19 cellular contexts compared by ENCODE assay signal in the genomic region with DNA sequence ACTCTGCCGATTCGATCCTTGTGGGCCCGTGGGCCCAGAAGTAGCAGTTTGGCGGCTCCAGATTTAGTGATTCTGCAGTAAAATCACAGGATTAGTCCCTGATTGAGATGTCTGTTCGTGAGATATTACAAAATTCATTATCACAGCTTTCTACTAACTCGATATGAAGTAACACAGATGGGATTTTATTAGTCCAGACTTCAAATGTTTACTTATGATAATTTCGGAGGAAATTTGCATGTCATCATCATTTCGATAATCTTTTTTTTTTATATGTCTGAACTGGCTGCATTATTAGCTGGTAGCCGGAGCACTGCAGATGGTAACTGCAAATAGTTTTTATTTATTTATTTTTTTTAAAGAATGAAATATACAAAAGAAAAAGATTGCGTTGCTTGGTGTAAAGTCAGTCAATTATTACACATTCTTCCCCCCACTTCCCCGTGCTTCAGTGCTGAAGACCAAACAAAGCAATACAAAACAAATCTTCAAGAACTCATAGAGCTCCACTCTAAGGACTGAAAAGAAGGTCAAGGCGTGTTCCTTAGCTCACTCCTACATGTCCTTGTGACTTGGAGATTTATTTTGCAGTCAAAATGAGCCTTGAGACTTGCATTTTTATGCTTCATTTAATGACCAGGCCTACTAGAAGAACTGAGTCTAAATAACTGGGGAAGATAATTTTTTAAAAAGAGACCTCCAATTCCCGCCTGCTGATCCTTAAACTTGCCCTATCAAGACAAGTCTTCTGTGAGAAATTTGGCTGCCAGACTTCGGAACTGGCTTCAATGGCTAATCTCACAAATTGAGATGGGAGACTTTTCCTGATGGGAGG. TPM values are rescaled to one million over a fixed set of nuclear protein-coding genes. Genes with fewer than 3 reads are reported as not detected.
A peak's percentile ranks its signal among the peaks of the same experiment; 100 is the strongest.
DNase-seq lines count a peak whose midpoint lies in the region; ATAC-seq and TF ChIP-seq lines count a peak whose summit lies in the region.
"Had no signal": no experiment of that assay in that cellular context is flagged by ENCODE, and none has a peak within 500 bp of the region (broad histone marks: within the 10 kb centered on the region; RNA-seq: fewer than 3 reads in every experiment).

No MANE protein-coding gene starts in this region.

- no TSS peak for BruUV-seq in Caco-2 (replicated peaks; lab: Mats Ljungman, UMichigan)

- H3K9me3 ChIP-seq in Caco-2, result no peaks in the 10 kb centered on the region
- H3K9me3 ChIP-seq: breast epithelium, transverse colon had no signal

- DNase-seq in Caco-2 (no peak), LHCN-M2 (ENCODE audit: low read depth) (peak; percentile 64), foreskin fibroblast (no peak), neural crest cell (ENCODE audit: low read depth, low spot score) (no peak), head of caudate nucleus (no peak), MV-4-11 (lab: John Stamatoyannopoulos, UW) (no peak), nucleus accumbens (lab: John Stamatoyannopoulos, UW) (no peak)
- DNase-seq: CD8-positive, alpha-beta T cell; NCI-H1436; NCI-H226; transverse colon had no signal

- peaks cover 70% of the 10 kb centered on the region for H3K36me3 Mint-ChIP-seq in Caco-2 (ENCODE audit: insufficient read depth, unreplicated experiment)
- H3K36me3 Mint-ChIP-seq in neural crest cell (ENCODE audit: low read depth), result peaks cover 3% of the 10 kb centered on the region
- H3K36me3 Mint-ChIP-seq: CD8-positive, alpha-beta T cell had no signal

- H3K27me3 ChIP-seq in Caco-2 (replicated peaks; ENCODE audit: control insufficient read depth, insufficient read depth, low read length), result no peaks in the 10 kb centered on the region

- H3K4me1 Mint-ChIP-seq in Caco-2 (ENCODE audit: low read depth, unreplicated experiment) (peaks cover 13% of the 10 kb centered on the region), neural crest cell (peaks cover 26% of the 10 kb centered on the region)

- no peaks in the 10 kb centered on the region for H3K9me3 Mint-ChIP-seq in Caco-2 (ENCODE audit: unreplicated experiment)
- no peaks in the 10 kb centered on the region for H3K9me3 Mint-ChIP-seq in neural crest cell
- H3K9me3 Mint-ChIP-seq: CD8-positive, alpha-beta T cell; stimulated activated effector memory CD8-positive, alpha-beta T cell treated with anti-CD3 and anti-CD28 coated beads, Interleukin-12 subunit alpha, Interleukin-12 subunit beta, amount 100 ng/mL, for 72 hours had no signal

- H3K27ac Mint-ChIP-seq in Caco-2 (ENCODE audit: unreplicated experiment) (peak overlapping the region; percentile 33), neural crest cell (ENCODE audit: unreplicated experiment) (no peak overlapping the region)
- H3K27ac Mint-ChIP-seq: CD8-positive, alpha-beta T cell; stimulated activated effector memory CD8-positive, alpha-beta T cell treated with anti-CD3 and anti-CD28 coated beads, Interleukin-12 subunit alpha, Interleukin-12 subunit beta, amount 100 ng/mL, for 72 hours had no signal

- CTCF ChIA-PET in Caco-2 (lab: Charles Lee), result interaction anchor here (0.6 kb wide), 1 partner anchor 13 kb away, joined by 3 read pairs; no protein-coding TSS in a partner anchor

- H3K36me3 ChIP-seq in Caco-2 (ENCODE audit: control insufficient read depth, insufficient read depth, low read length), result peaks cover 9% of the 10 kb centered on the region
- H3K36me3 ChIP-seq: breast epithelium, transverse colon had no signal

- no peak for TF ChIP-seq CTCF in Caco-2 (IDR thresholded peaks at IDR 0.05; ENCODE audit: insufficient read depth in 1 of 2, low read depth in 1 of 2, low read length in 1 of 2, severe bottlenecking in 1 of 2, unreplicated experiment in 1 of 2)
- no peak for TF ChIP-seq CTCF in foreskin fibroblast (IDR thresholded peaks at IDR 0.05; ENCODE audit: low read depth, low read length)
- TF ChIP-seq CTCF in neural crest cell (conservative IDR thresholded peaks at IDR 0.05), result no peak

- H3K4me3 Mint-ChIP-seq in Caco-2 (ENCODE audit: unreplicated experiment) (peak overlapping the region; percentile 88), neural crest cell (peak overlapping the region; percentile 29)
- H3K4me3 Mint-ChIP-seq: activated CD4-positive, alpha-beta T cell treated with anti-CD3 and anti-CD28 coated beads, Interleukin-2, amount 10 ng/mL, durations not matched to agents 24 days and 14 days; CD8-positive, alpha-beta T cell; stimulated activated effector memory CD8-positive, alpha-beta T cell treated with anti-CD3 and anti-CD28 coated beads, Interleukin-12 subunit alpha, Interleukin-12 subunit beta, amount 100 ng/mL, for 72 hours had no signal

- ATAC-seq in HG03442 (IDR thresholded peaks at IDR 0.05; ENCODE audit: unreplicated experiment), result no peak
- ATAC-seq: activated naive CD4-positive, alpha-beta T cell treated with anti-CD3 and anti-CD28 coated beads, Interleukin-2, amount 50 U/mL, for 72 hours; CD8-positive, alpha-beta T cell; K562; Right ventricle myocardium inferior; stimulated activated effector memory CD8-positive, alpha-beta T cell treated with anti-CD3 and anti-CD28 coated beads, Interleukin-12 subunit alpha, Interleukin-12 subunit beta, amount 100 ng/mL, for 72 hours had no signal

- H3K4me3 ChIP-seq in Caco-2 (ENCODE audit: low read depth, low read length) (peak overlapping the region; percentile 73), foreskin fibroblast (ENCODE audit: low read depth in 1 of 2, low read length in 2 of 2) (peak overlapping the region; percentile 6 to 78)
- H3K4me3 ChIP-seq: breast epithelium, K562 had no signal

- no peaks in the 10 kb centered on the region for H3K27me3 Mint-ChIP-seq in Caco-2 (ENCODE audit: insufficient read depth, unreplicated experiment)
- H3K27me3 Mint-ChIP-seq in neural crest cell (ENCODE audit: low read depth), result peaks cover 99% of the 10 kb centered on the region

- POLR2A ChIA-PET in Caco-2 (lab: Charles Lee), result no interaction called here

- H3K4me1 ChIP-seq in Caco-2, result 0 out of 2 replicates have a peak, but pooled peaks cover 5% of the 10 kb centered on the region

- intact Hi-C loops in Caco-2 (cut with micrococcal nuclease; ENCODE audit: unreplicated experiment), result loop anchor here (5.0 kb wide), 1 partner anchor 338 kb away; no protein-coding TSS in a partner anchor
- intact Hi-C loops in head of caudate nucleus (cut with DNase I), result loop anchor here (5.0 kb wide), 2 partner anchors 843 to 1003 kb away; no protein-coding TSS in a partner anchor

RNA-seq across cellular contexts. Expression of gene PITX2, which starts 11.7 kb away (rescaled TPM):
- 76.8 and 82.8 TPM in 2 replicates for total RNA-seq in Caco-2 (2022)
- 60.5 and 67.0 TPM in 2 replicates for total RNA-seq in LHCN-M2 (2014; rRNA removed)
- 39.3 TPM for polyA plus RNA-seq in LHCN-M2 (2012)
- total RNA-seq in neural crest cell, result 0.58 and 0.77 TPM in 2 replicates
- total RNA-seq: activated naive CD4-positive, alpha-beta T cell treated with anti-CD3 and anti-CD28 coated beads, Interleukin-2, amount 50 U/mL, for 72 hours; CD8-positive, alpha-beta T cell; K562; lung microvascular endothelial cell; Right ventricle myocardium inferior had no signal

Comparison
In these comparisons a context has a peak if more than half of its experiments do, and no peak if none do; other contexts are left out.
1. RNA of gene PITX2, which starts 11.7 kb away (total RNA-seq): 76.8 to 82.8 TPM in Caco-2 and 60.5 to 67.0 TPM in LHCN-M2; 0.58 to 0.77 TPM in neural crest cell; every median in the first group is over 10 times any median in the second.